1 cellular context compared by ENCODE assay signal in genomic region chr4:24472514-24473308, GRCh38.
TF ChIP-seq lines count a peak whose summit lies in the region.

No MANE protein-coding gene starts in this region.

TF ChIP-seq in HEK293, 187 proteins besides CTCF, POLR2A, EP300 and RAD21 (continued from another document and continues in another):
- peak; percentile 99 for TF ChIP-seq ZNF501 (tag by site-specific recombination; IDR thresholded peaks at IDR 0.05)
- peak; percentile 70 for TF ChIP-seq ZBTB17 (tag by site-specific recombination; IDR thresholded peaks at IDR 0.05)
- no peak for TF ChIP-seq ZNF488 (tag by site-specific recombination; IDR thresholded peaks at IDR 0.05)
- TF ChIP-seq ZNF248 (tag by site-specific recombination; IDR thresholded peaks at IDR 0.05): no peak
- peak; percentile 76 for TF ChIP-seq ZBTB8A (tag by site-specific recombination; IDR thresholded peaks at IDR 0.05)
- TF ChIP-seq ZBTB20 (tag by site-specific recombination; IDR thresholded peaks at IDR 0.05): peak; percentile 74; the same call in 1 of the 2 replicates
- TF ChIP-seq INSM2 (tag by site-specific recombination; IDR thresholded peaks at IDR 0.05): peak; percentile 78
- no peak for TF ChIP-seq ZNF362 (tag by site-specific recombination; IDR thresholded peaks at IDR 0.05)
- no peak for TF ChIP-seq ZNF121 (tag by site-specific recombination; IDR thresholded peaks at IDR 0.05)
- TF ChIP-seq ATF2 (tag by site-specific recombination; IDR thresholded peaks at IDR 0.05; ENCODE audit: low read depth): no peak
- TF ChIP-seq ZNF529 (tag by site-specific recombination; IDR thresholded peaks at IDR 0.05; ENCODE audit: insufficient replicate concordance): no peak
- TF ChIP-seq ZNF266 (tag by site-specific recombination; IDR thresholded peaks at IDR 0.05; ENCODE audit: low read depth): no peak
- TF ChIP-seq KLF16 (tag by site-specific recombination; IDR thresholded peaks at IDR 0.05): peak; percentile 97
- TF ChIP-seq ZNF473 (tag by site-specific recombination; IDR thresholded peaks at IDR 0.05): no peak
- no peak for TF ChIP-seq ZNF677 (tag by site-specific recombination; IDR thresholded peaks at IDR 0.05)
- TF ChIP-seq ZNF585B (tag by site-specific recombination; IDR thresholded peaks at IDR 0.05): no peak
- TF ChIP-seq ZNF211 (tag by site-specific recombination; IDR thresholded peaks at IDR 0.05; ENCODE audit: low read depth): no peak
- TF ChIP-seq ZNF24 (tag by site-specific recombination; IDR thresholded peaks at IDR 0.05): peak; percentile 74; the same call in 1 of the 2 replicates
- TF ChIP-seq SALL2 (tag by site-specific recombination; IDR thresholded peaks at IDR 0.05; ENCODE audit: borderline replicate concordance): no peak
- no peak; the same call in 1 of the 2 replicates for TF ChIP-seq ZNF768 (tag by site-specific recombination; IDR thresholded peaks at IDR 0.05)
- no peak for TF ChIP-seq ZNF48 (tag by site-specific recombination; IDR thresholded peaks at IDR 0.05)
- TF ChIP-seq RBAK (tag by site-specific recombination; IDR thresholded peaks at IDR 0.05): no peak
- TF ChIP-seq ZNF292 (tag by site-specific recombination; IDR thresholded peaks at IDR 0.05; ENCODE audit: borderline replicate concordance, low read depth): no peak
- no peak for TF ChIP-seq PRDM6 (tag by site-specific recombination; IDR thresholded peaks at IDR 0.05)
- TF ChIP-seq PRDM1 (tag by site-specific recombination; IDR thresholded peaks at IDR 0.05): no peak; the same call in 1 of the 2 replicates
- TF ChIP-seq ZNF560 (tag by site-specific recombination; IDR thresholded peaks at IDR 0.05; ENCODE audit: borderline replicate concordance): no peak
- TF ChIP-seq ZNF335 (tag by site-specific recombination; conservative IDR thresholded peaks at IDR 0.05): peak; percentile 96
- peak; percentile 56; the same call in 1 of the 2 replicates for TF ChIP-seq MYNN (tag by site-specific recombination; IDR thresholded peaks at IDR 0.05; ENCODE audit: borderline replicate concordance)
- TF ChIP-seq ZSCAN18 (tag by site-specific recombination; IDR thresholded peaks at IDR 0.05): 0 out of 2 replicates have a peak, but pooled peaks have one; percentile 54
- TF ChIP-seq HIC1 (tag by site-specific recombination; IDR thresholded peaks at IDR 0.05): peak; percentile 88; the same call in 1 of the 2 replicates
- no peak for TF ChIP-seq HOXC10 (CRISPR knock-in tag; IDR thresholded peaks at IDR 0.05)
- TF ChIP-seq ZSCAN5A (tag by site-specific recombination; IDR thresholded peaks at IDR 0.05): 0 out of 2 replicates have a peak, but pooled peaks have one; percentile 74
- no peak for TF ChIP-seq ZNF311 (tag by site-specific recombination; IDR thresholded peaks at IDR 0.05; ENCODE audit: borderline replicate concordance)
- TF ChIP-seq ZNF324 (tag by site-specific recombination; IDR thresholded peaks at IDR 0.05): peak; percentile 83
- TF ChIP-seq ZNF423 (tag by site-specific recombination; IDR thresholded peaks at IDR 0.05): no peak
- peak; percentile 95 for TF ChIP-seq ZEB2 (tag by site-specific recombination; IDR thresholded peaks at IDR 0.05)
- no peak for TF ChIP-seq SETDB1 (IDR thresholded peaks at IDR 0.05; ENCODE audit: insufficient read length, low read length)
- TF ChIP-seq ZNF155 (tag by site-specific recombination; IDR thresholded peaks at IDR 0.05): no peak
- TF ChIP-seq ZNF513 (tag by site-specific recombination; IDR thresholded peaks at IDR 0.05): no peak
- TF ChIP-seq TSHZ1 (tag by site-specific recombination; IDR thresholded peaks at IDR 0.05; ENCODE audit: borderline replicate concordance): no peak
- TF ChIP-seq ZNF26 (tag by site-specific recombination; IDR thresholded peaks at IDR 0.05): no peak
- 0 out of 2 replicates have a peak, but pooled peaks have one; percentile 28 for TF ChIP-seq SCRT2 (tag by site-specific recombination; IDR thresholded peaks at IDR 0.05)
